ENCODE assay signal across 10 cellular contexts in the genomic region with DNA sequence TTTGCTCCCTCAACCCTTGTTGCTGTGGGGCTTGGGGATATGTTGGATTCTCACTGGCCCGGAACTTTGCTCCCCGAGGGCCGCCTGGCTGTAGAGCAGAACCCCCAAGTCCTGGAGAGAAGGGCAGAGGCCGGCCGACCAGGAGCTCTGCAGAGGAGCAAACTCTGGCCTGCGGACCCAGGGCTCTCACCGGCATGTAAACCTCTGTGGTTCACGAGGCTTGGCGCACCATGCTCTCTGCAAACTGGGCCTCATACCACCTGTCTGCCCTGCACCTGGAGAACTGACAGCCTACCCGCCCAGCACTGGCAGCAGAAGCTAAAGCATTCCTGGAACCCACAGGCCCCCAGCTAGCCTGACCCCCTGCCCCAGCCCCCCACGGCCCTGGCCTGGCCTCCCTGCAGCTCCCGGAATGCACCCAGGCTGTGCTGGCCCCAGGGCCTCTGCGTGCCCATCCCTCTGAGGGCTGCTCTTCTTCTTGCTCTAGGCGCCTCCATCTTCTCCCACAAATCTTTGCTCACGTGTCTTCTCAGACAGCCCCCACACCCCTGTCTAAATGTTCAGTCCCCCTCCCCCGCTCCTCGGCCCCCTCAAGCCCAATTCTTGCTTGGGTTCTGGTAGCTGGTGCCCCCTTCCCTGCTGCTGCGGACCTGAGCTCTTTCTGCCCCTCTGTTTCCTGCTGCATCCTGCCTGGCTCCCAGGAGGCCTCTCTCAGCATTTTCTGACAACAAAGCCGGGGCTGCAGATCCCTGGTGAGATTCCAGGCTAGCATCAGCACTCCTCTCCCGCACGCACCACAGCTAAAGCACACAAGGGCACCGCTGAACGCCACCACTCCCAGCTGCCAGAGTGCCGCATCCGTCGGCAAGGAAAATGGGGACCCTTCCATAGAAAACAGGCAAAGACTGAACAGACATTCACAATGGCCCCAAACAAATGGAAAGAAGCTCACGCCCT. TPM values are rescaled to one million over a fixed set of nuclear protein-coding genes. Genes with fewer than 3 reads are reported as not detected.
DNase-seq lines count a peak whose midpoint lies in the region; ATAC-seq and TF ChIP-seq lines count a peak whose summit lies in the region.
"Had no signal": no experiment of that assay in that cellular context is flagged by ENCODE, and none has a peak within 500 bp of the region (broad histone marks: within the 10 kb centered on the region; RNA-seq: fewer than 3 reads in every experiment).

No MANE protein-coding gene starts in this region.

- no peak for TF ChIP-seq EP300 in suprapubic skin (IDR thresholded peaks at IDR 0.05)

- no peak for TF ChIP-seq POLR2A in suprapubic skin (IDR thresholded peaks at IDR 0.05)

- H3K4me3 ChIP-seq in right cardiac atrium (ENCODE audit: low read length) (no peak overlapping the region), NT2/D1 (ENCODE audit: insufficient read length, low read depth) (peak overlapping the region; percentile 71), hepatocyte (no peak overlapping the region), suprapubic skin (no peak overlapping the region), ascending aorta (no peak overlapping the region)

- H3K9me2 ChIP-seq in hepatocyte (replicated peaks; ENCODE audit: insufficient read depth): no peaks in the 10 kb centered on the region

- H3K27me3 ChIP-seq in right cardiac atrium (ENCODE audit: control insufficient read depth, insufficient read depth): no peaks in the 10 kb centered on the region
- H3K27me3 ChIP-seq in NT2/D1 (ENCODE audit: insufficient read depth, insufficient read length): peaks cover 3% of the 10 kb centered on the region
- H3K27me3 ChIP-seq in hepatocyte: no peaks in the 10 kb centered on the region
- peaks cover 20% of the 10 kb centered on the region for H3K27me3 ChIP-seq in suprapubic skin
- no peaks in the 10 kb centered on the region for H3K27me3 ChIP-seq in ascending aorta
- H3K27me3 ChIP-seq: breast epithelium, thyroid gland had no signal

- H3K36me3 ChIP-seq in NT2/D1 (ENCODE audit: insufficient read depth, insufficient read length, low read length): no peaks in the 10 kb centered on the region
- no peaks in the 10 kb centered on the region for H3K36me3 ChIP-seq in hepatocyte (replicated peaks; ENCODE audit: insufficient read depth, low read depth)
- H3K36me3 ChIP-seq in suprapubic skin: no peaks in the 10 kb centered on the region
- no peaks in the 10 kb centered on the region for H3K36me3 ChIP-seq in ascending aorta
- H3K36me3 ChIP-seq: breast epithelium, thyroid gland had no signal

- 74% methylated on average over 27 of the region's 27 CpGs for WGBS in right cardiac atrium
- WGBS in hepatocyte (ENCODE audit: low lambda C conversion rate, missing lambda C conversion rate): 62% methylated on average over 22 of the region's 27 CpGs
- 72% methylated on average over 21 of the region's 27 CpGs for WGBS in suprapubic skin

- ATAC-seq in right cardiac atrium (no peak), left cardiac atrium (no peak)

- DNase-seq in right cardiac atrium (peak in 2 of 3 donors; percentile 50 to 58), left cardiac atrium (no peak), NT2/D1 (ENCODE audit: low read depth, low spot score) (no peak), hepatocyte (ENCODE audit: low spot score) (peak; percentile 41), suprapubic skin (ENCODE audit: low spot score in 2 of 2) (no peak), ascending aorta (ENCODE audit: low spot score in 2 of 2) (no peak), DMS79 (lab: John Stamatoyannopoulos, UW) (no peak), iPS-NIHi7 (ENCODE audit: extremely low spot score) (no peak)
- DNase-seq: thyroid gland had no signal

- peak overlapping the region; percentile 94 for H3K9ac ChIP-seq in NT2/D1 (ENCODE audit: insufficient read length, low read depth)

- intact Hi-C loops in right cardiac atrium (cut with DNase I) (no loop called here), left cardiac atrium (cut with DNase I) (loop anchor here in 1 of 2 donors (5.0 to 10.0 kb wide), 2 partner anchors 194 to 237 kb away; partner anchors contain the start of gene SLC38A10), ascending aorta (cut with DNase I) (no loop called here)

- no peaks in the 10 kb centered on the region for H4K20me1 ChIP-seq in hepatocyte (ENCODE audit: insufficient read depth, poor library complexity, severe bottlenecking)

- H3K4me1 ChIP-seq in right cardiac atrium (ENCODE audit: control insufficient read depth, insufficient read depth, low read length): peaks cover 2% of the 10 kb centered on the region
- peaks cover 29% of the 10 kb centered on the region for H3K4me1 ChIP-seq in NT2/D1 (ENCODE audit: insufficient read depth, insufficient read length)
- peaks cover 39% of the 10 kb centered on the region for H3K4me1 ChIP-seq in hepatocyte (ENCODE audit: insufficient read depth)
- peaks cover 24% of the 10 kb centered on the region for H3K4me1 ChIP-seq in suprapubic skin
- H3K4me1 ChIP-seq in ascending aorta: peaks cover 6 to 9% of the 10 kb centered on the region in 2 donors
- H3K4me1 ChIP-seq: breast epithelium had no signal

- TF ChIP-seq CTCF in hepatocyte (IDR thresholded peaks at IDR 0.05; ENCODE audit: poor library complexity): no peak
- no peak for TF ChIP-seq CTCF in suprapubic skin (IDR thresholded peaks at IDR 0.05)
- no peak for TF ChIP-seq CTCF in ascending aorta (IDR thresholded peaks at IDR 0.05)

- no peak overlapping the region for H3K27ac ChIP-seq in right cardiac atrium (ENCODE audit: low read length)
- H3K27ac ChIP-seq in hepatocyte: peak overlapping the region; percentile 45
- no peak overlapping the region for H3K27ac ChIP-seq in suprapubic skin
- no peak overlapping the region for H3K27ac ChIP-seq in ascending aorta
- H3K27ac ChIP-seq: breast epithelium had no signal

- H3K79me2 ChIP-seq in hepatocyte: peaks cover 4% of the 10 kb centered on the region

- H2AFZ ChIP-seq in hepatocyte: no peak overlapping the region

- peak overlapping the region; percentile 49 for H3K4me2 ChIP-seq in hepatocyte

- H3K9me3 ChIP-seq in right cardiac atrium (ENCODE audit: control insufficient read depth, low read length) (no peaks in the 10 kb centered on the region), NT2/D1 (ENCODE audit: insufficient read depth, low read length) (no peaks in the 10 kb centered on the region), hepatocyte (ENCODE audit: low read depth) (no peaks in the 10 kb centered on the region), suprapubic skin (no peaks in the 10 kb centered on the region), ascending aorta (no peaks in the 10 kb centered on the region)
- H3K9me3 ChIP-seq: breast epithelium, thyroid gland had no signal

RNA-seq across cellular contexts. Expression of gene ACTG1, which starts 23.3 kb away (rescaled TPM):
- total RNA-seq in right cardiac atrium (100 to 1,000 TPM; 347 to 772 (median 510) TPM), left cardiac atrium (1,000 to 10,000 TPM in 1 of 2 donors, 100 to 1,000 TPM in 1; 663 to 1,095 TPM), hepatocyte (3,207 and 3,298 TPM in 2 replicates), suprapubic skin (1,000 to 10,000 TPM; 2,659 to 6,485 (median 4,163) TPM), ascending aorta (6,075 TPM)
- polyA plus RNA-seq in right cardiac atrium (410 TPM), hepatocyte (2,719 and 2,832 TPM in 2 replicates)

RNA-seq across cellular contexts. Expression of gene FSCN2, which starts 38.9 kb away (rescaled TPM):
- total RNA-seq in right cardiac atrium (under 1 TPM; 0.45 to 0.63 (median 0.53) TPM), left cardiac atrium (under 1 TPM; 0.38 to 0.39 TPM), hepatocyte (1.8 and 3.7 TPM in 2 replicates), suprapubic skin (1 to 10 TPM in 3 of 4 donors, under 1 TPM in 1; 0.52 to 4.7 (median 3.3) TPM), ascending aorta (not detected)
- polyA plus RNA-seq in right cardiac atrium (0.48 TPM), hepatocyte (0.29 and 0.40 TPM in 2 replicates)

Comparison
In these comparisons a context has a peak if more than half of its experiments do, and no peak if none do; other contexts are left out.
1. DNase-seq: peak in right cardiac atrium (2 of 3) and hepatocyte (single experiment); none in left cardiac atrium (single experiment), NT2/D1 (single experiment), suprapubic skin (0 of 2), ascending aorta (0 of 2), DMS79 (single experiment) and iPS-NIHi7 (single experiment).